ENCODE assay signal across 18 cellular contexts in genomic region chr15:99054892-99055291, GRCh38. TPM values are rescaled to one million over a fixed set of nuclear protein-coding genes. Genes with fewer than 3 reads are reported as not detected.
DNase-seq lines count a peak whose midpoint lies in the region; ATAC-seq, FAIRE-seq and TF ChIP-seq lines count a peak whose summit lies in the region.
"Had no signal": no experiment of that assay in that cellular context is flagged by ENCODE, and none has a peak within 500 bp of the region (broad histone marks: within the 10 kb centered on the region; RNA-seq: fewer than 3 reads in every experiment).

No MANE protein-coding gene starts in this region.

- no peak overlapping the region for H3K4me2 ChIP-seq in HepG2 (ENCODE audit: low read depth, low read length)
- H3K4me2 ChIP-seq in K562 (ENCODE audit: insufficient read depth, low read length): no peak overlapping the region
- no peak overlapping the region for H3K4me2 ChIP-seq in neural progenitor cell
- H3K4me2 ChIP-seq: BLaER1 treated with 17β-estradiol and CSF1 and Interleukin-3, amounts not matched to agents 10 nM and 100 nM had no signal

- H3K4me1 ChIP-seq in HepG2 (ENCODE audit: insufficient read depth, low read length) (peaks cover 13% of the 10 kb centered on the region; the same call in 1 of the 2 replicates), right lobe of liver (peaks cover 0 to 6% (median 0%) of the 10 kb centered on the region in 4 donors), K562 (replicated peaks in 1 of 2; ENCODE audit: control insufficient read depth in 2 of 2, insufficient read depth in 2 of 2, low read length in 2 of 2) (peaks cover 0 to 9% of the 10 kb centered on the region in 2 experiments; a peak in 2 of 5 replicates), neural progenitor cell (no peaks in the 10 kb centered on the region)

- peaks cover 15% of the 10 kb centered on the region for H3F3A ChIP-seq in neural progenitor cell (ENCODE audit: low read depth)

- peaks cover 17% of the 10 kb centered on the region for H3K4me1 Mint-ChIP-seq in neural progenitor cell
- H3K4me1 Mint-ChIP-seq in type B pancreatic cell (ENCODE audit: unreplicated experiment): peaks cover 10% of the 10 kb centered on the region

- CTCF ChIA-PET in HepG2 (lab: Yijun Ruan, JAX; ENCODE audit: low intra/inter-chr PET ratio, low total read pairs): no interaction called here
- CTCF ChIA-PET in K562 (lab: Yijun Ruan, JAX; ENCODE audit: low intra/inter-chr PET ratio): no interaction called here

- TF ChIP-seq EP300 in HepG2 (IDR thresholded peaks at IDR 0.05; ENCODE audit: low read depth in 2 of 2, low read length in 2 of 2) (no peak), HepG2 (CRISPR knock-in tag; IDR thresholded peaks at IDR 0.05; ENCODE audit: borderline replicate concordance) (no peak), K562 (IDR thresholded peaks at IDR 0.05; ENCODE audit: low read length) (no peak)

- ATAC-seq in HepG2: no peak
- ATAC-seq in right lobe of liver: no peak
- ATAC-seq in K562: peak; percentile 20; the same call in 1 of the 3 replicates
- no peak for ATAC-seq in HG02678 (IDR thresholded peaks at IDR 0.05; ENCODE audit: unreplicated experiment)
- ATAC-seq in GM21786 (IDR thresholded peaks at IDR 0.05; ENCODE audit: unreplicated experiment): no peak

- intact Hi-C loops in HepG2 (cut with micrococcal nuclease; ENCODE audit: unreplicated experiment) (loop anchor here (5.0 kb wide), 1 partner anchor 613 kb away; no protein-coding TSS in a partner anchor), right lobe of liver (cut with DNase I) (loop anchor here in 1 of 2 donors (10.0 kb wide), 1 partner anchor 280 kb away; no protein-coding TSS in a partner anchor), K562 (cut with micrococcal nuclease) (loop anchor here (10.0 kb wide), 2 partner anchors 160 to 270 kb away; no protein-coding TSS in a partner anchor)

- H3K36me3 ChIP-seq in HepG2 (replicated peaks in 1 of 2; ENCODE audit: control insufficient read depth in 1 of 2, insufficient read depth in 2 of 2, low read length in 2 of 2) (no peaks in the 10 kb centered on the region), right lobe of liver (no peaks in the 10 kb centered on the region), K562 (ENCODE audit: control insufficient read depth, insufficient read depth, low read length) (no peaks in the 10 kb centered on the region), neural progenitor cell (no peaks in the 10 kb centered on the region)
- H3K36me3 ChIP-seq: BLaER1 treated with 17β-estradiol and CSF1 and Interleukin-3, amounts not matched to agents 10 nM and 100 nM; HAP-1 had no signal

- TF ChIP-seq CTCF in HepG2 (CRISPR knock-in tag; IDR thresholded peaks at IDR 0.05) (no peak), right lobe of liver (IDR thresholded peaks at IDR 0.05) (no peak), K562 (IDR thresholded peaks at IDR 0.05 in 2 of 3, conservative IDR thresholded peaks at IDR 0.05 in 1 of 3; ENCODE audit: insufficient read depth in 2 of 3, low read depth in 1 of 3, low read length in 3 of 3) (no peak), neural progenitor cell (IDR thresholded peaks at IDR 0.05) (no peak), type B pancreatic cell (conservative IDR thresholded peaks at IDR 0.05) (no peak)

- POLR2A ChIA-PET in HepG2 (lab: Yijun Ruan, JAX) (no interaction called here), K562 (lab: Yijun Ruan, JAX) (no interaction called here)

- H3K4me3 ChIP-seq in HepG2 (replicated peaks in 1 of 3; ENCODE audit: insufficient read depth in 1 of 3, low read depth in 2 of 3, low read length in 3 of 3) (no peak overlapping the region), right lobe of liver (no peak overlapping the region), K562 (no peak overlapping the region), neural progenitor cell (no peak overlapping the region)
- H3K4me3 ChIP-seq: BLaER1 treated with 17β-estradiol and CSF1 and Interleukin-3, amounts not matched to agents 10 nM and 100 nM; HAP-1 had no signal

- no peaks in the 10 kb centered on the region for H3K79me2 ChIP-seq in HepG2 (ENCODE audit: insufficient read depth, low read length)
- no peaks in the 10 kb centered on the region for H3K79me2 ChIP-seq in K562 (ENCODE audit: control insufficient read depth, insufficient read depth, low read length)
- H3K79me2 ChIP-seq in neural progenitor cell (ENCODE audit: low read depth): no peaks in the 10 kb centered on the region

- H3K27ac Mint-ChIP-seq in neural progenitor cell (peak overlapping the region; percentile 24), type B pancreatic cell (no peak overlapping the region)
- H3K27ac Mint-ChIP-seq: CD4-positive, CD25-positive, alpha-beta regulatory T cell; HFFc6 had no signal

- in situ Hi-C loops in HepG2 (cut with HindIII; ENCODE audit: extremely low pct_ligation_motif_present, low pct_unique_long_range_greater_than_20kb): loop anchor here (5.0 kb wide), 1 partner anchor 538 kb away; no protein-coding TSS in a partner anchor
- in situ Hi-C loops in K562 (cut with MboI): no loop called here

- no peak overlapping the region for H2AFZ ChIP-seq in HepG2 (ENCODE audit: low read length)
- H2AFZ ChIP-seq in K562 (ENCODE audit: low read depth, low read length): no peak overlapping the region
- H2AFZ ChIP-seq in neural progenitor cell (replicated peaks): no peak overlapping the region

- H3K36me3 Mint-ChIP-seq in neural progenitor cell (no peaks in the 10 kb centered on the region), type B pancreatic cell (peaks cover 4% of the 10 kb centered on the region)
- H3K36me3 Mint-ChIP-seq: CD4-positive, CD25-positive, alpha-beta regulatory T cell had no signal

- H3K27me3 Mint-ChIP-seq in neural progenitor cell (ENCODE audit: insufficient read depth, low read depth): peaks cover 5% of the 10 kb centered on the region
- H3K27me3 Mint-ChIP-seq in type B pancreatic cell: peaks cover 16% of the 10 kb centered on the region

- no peaks in the 10 kb centered on the region for H3K9me1 ChIP-seq in K562 (ENCODE audit: control insufficient read depth, insufficient read depth, low read length)

- no peaks in the 10 kb centered on the region for H4K20me1 ChIP-seq in HepG2 (ENCODE audit: insufficient read depth, low read length)
- 0 out of 2 replicates have a peak, but pooled peaks cover under 1% of the 10 kb centered on the region for H4K20me1 ChIP-seq in K562 (replicated peaks; ENCODE audit: control insufficient read depth, insufficient read depth, low read length)
- H4K20me1 ChIP-seq in neural progenitor cell (ENCODE audit: low read depth): no peaks in the 10 kb centered on the region
- H4K20me1 ChIP-seq: BLaER1 treated with 17β-estradiol and CSF1 and Interleukin-3, amounts not matched to agents 10 nM and 100 nM had no signal

- H3K9me3 Mint-ChIP-seq in neural progenitor cell: no peaks in the 10 kb centered on the region
- no peaks in the 10 kb centered on the region for H3K9me3 Mint-ChIP-seq in type B pancreatic cell
- H3K9me3 Mint-ChIP-seq: HFFc6 had no signal

- H3K27me3 ChIP-seq in HepG2 (ENCODE audit: control insufficient read depth in 1 of 2, insufficient read depth in 2 of 2, low read length in 2 of 2) (peaks cover 5 to 60% of the 10 kb centered on the region in 2 experiments; a peak in 4 of 5 replicates), right lobe of liver (peaks cover 0 to 2% of the 10 kb centered on the region in 2 donors), K562 (ENCODE audit: control insufficient read depth in 2 of 2, insufficient read depth in 2 of 2, low read length in 2 of 2) (peaks cover 18 to 46% of the 10 kb centered on the region in 2 experiments; a peak in 3 of 5 replicates), neural progenitor cell (peaks cover 14% of the 10 kb centered on the region)

- no peak overlapping the region for H3K27ac ChIP-seq in HepG2 (ENCODE audit: extremely low read length, insufficient read depth, low read length)
- H3K27ac ChIP-seq in right lobe of liver: no peak overlapping the region
- no peak overlapping the region for H3K27ac ChIP-seq in K562 (ENCODE audit: extremely low read depth, low read depth, low read length)
- H3K27ac ChIP-seq in neural progenitor cell: no peak overlapping the region
- H3K27ac ChIP-seq: BLaER1 treated with 17β-estradiol and CSF1 and Interleukin-3, amounts not matched to agents 10 nM and 100 nM; HL-60 had no signal

- BruUV-seq in HepG2 (replicated peaks; lab: Mats Ljungman, UMichigan) (no TSS peak), K562 (replicated peaks; lab: Mats Ljungman, UMichigan) (no TSS peak)

- H3K9me3 ChIP-seq in HepG2 (ENCODE audit: low read length): no peaks in the 10 kb centered on the region
- no peaks in the 10 kb centered on the region for H3K9me3 ChIP-seq in right lobe of liver
- H3K9me3 ChIP-seq in K562 (replicated peaks; ENCODE audit: control insufficient read depth, insufficient read depth, low read depth, low read length): no peaks in the 10 kb centered on the region
- no peaks in the 10 kb centered on the region for H3K9me3 ChIP-seq in neural progenitor cell (ENCODE audit: low read depth)
- H3K9me3 ChIP-seq: HAP-1 had no signal

- TF ChIP-seq POLR2A in HepG2 (IDR thresholded peaks at IDR 0.05; ENCODE audit: insufficient read depth in 1 of 2, low read depth in 2 of 2, low read length in 2 of 2) (no peak), right lobe of liver (IDR thresholded peaks at IDR 0.05) (no peak), K562 (conservative IDR thresholded peaks at IDR 0.05) (no peak)

- H3K4me3 Mint-ChIP-seq in neural progenitor cell: no peak overlapping the region
- H3K4me3 Mint-ChIP-seq in type B pancreatic cell: no peak overlapping the region
- H3K4me3 Mint-ChIP-seq: CD4-positive, CD25-positive, alpha-beta regulatory T cell; HFFc6 had no signal

- no peak for FAIRE-seq in HepG2 (lab: Jason Lieb, UNC)
- no peak for FAIRE-seq in K562 (lab: Jason Lieb, UNC)

- H3K9ac ChIP-seq in HepG2 (ENCODE audit: insufficient read depth, low read depth, low read length) (no peak overlapping the region), K562 (ENCODE audit: insufficient read depth in 1 of 2, low read depth in 2 of 2, low read length in 2 of 2) (no peak overlapping the region), neural progenitor cell (no peak overlapping the region)
- H3K9ac ChIP-seq: BLaER1 treated with 17β-estradiol and CSF1 and Interleukin-3, amounts not matched to agents 10 nM and 100 nM had no signal

- 66% methylated on average over 6 of the region's 8 CpGs for WGBS in HepG2 (ENCODE audit: low lambda C conversion rate)
- WGBS in right lobe of liver (ENCODE audit: insufficient coverage, low coverage, low lambda C conversion rate, missing lambda C conversion rate): 72% methylated on average over 6 of the region's 8 CpGs
- WGBS in K562 (ENCODE audit: insufficient coverage, low coverage, missing lambda C conversion rate): 1% methylated on average over 8 of the region's 8 CpGs

- TF ChIP-seq RAD21 in HepG2 (CRISPR knock-in tag; IDR thresholded peaks at IDR 0.05) (no peak), K562 (CRISPR knock-in tag; conservative IDR thresholded peaks at IDR 0.05 in 1 of 2, IDR thresholded peaks at IDR 0.05 in 1 of 2) (no peak)

- DNase-seq in HepG2 (ENCODE audit: low spot score) (no peak), right lobe of liver (no peak), K562 (ENCODE audit: extremely low read depth in 1 of 4, low spot score in 3 of 4) (no peak), neural progenitor cell (ENCODE audit: low spot score) (no peak), type B pancreatic cell (ENCODE audit: extremely low spot score, unreplicated experiment) (peak; percentile 16)
- DNase-seq in activated T-cell treated with anti-CD3 and anti-CD28 coated beads, Interleukin-2, amount 50 U/mL, for 48 hours: no peak
- DNase-seq: ACHN; Calu3; CD4-positive, CD25-positive, alpha-beta regulatory T cell; DMS 273 treated with DMSO at 0.1 percent for 48 hours; HFFc6 had no signal

RNA-seq across cellular contexts. Expression of gene PGPEP1L, which starts 47.3 kb away (rescaled TPM):
- not detected in 2 replicates for total RNA-seq in HepG2 (2016; rRNA removed; fragmentation: Illumina TruSeq; extraction: Trizol)
- not detected in 2 replicates for total RNA-seq in HepG2 (2016; cell fraction: cytosol; rRNA removed; fragmentation: Illumina TruSeq; extraction: Trizol; ENCODE audit: low read depth)
- total RNA-seq in HepG2 (2016; cell fraction: insoluble cytoplasmic fraction; rRNA removed; fragmentation: Illumina TruSeq; extraction: Trizol): not detected in 2 replicates
- total RNA-seq in HepG2 (2016; cell fraction: membrane; rRNA removed; fragmentation: Illumina TruSeq; extraction: Trizol): not detected in 2 replicates
- not detected in 2 replicates for total RNA-seq in HepG2 (2016; cell fraction: nucleus; rRNA removed; fragmentation: Illumina TruSeq; extraction: Trizol)
- not detected in 2 replicates for polyA plus RNA-seq in HepG2 (2011; rRNA removed)
- not detected in 2 replicates for polyA plus RNA-seq in HepG2 (2011; cell fraction: cytosol; rRNA removed)
- polyA plus RNA-seq in HepG2 (2011; cell fraction: nucleus; rRNA removed): not detected in 2 replicates
- polyA plus RNA-seq in HepG2 (2012): not detected in 2 replicates
- polyA plus RNA-seq in HepG2 (2016; cell fraction: cytosol; fragmentation: Illumina TruSeq; extraction: Trizol; ENCODE audit: low read depth): not detected in 2 replicates
- polyA plus RNA-seq in HepG2 (2016; cell fraction: insoluble cytoplasmic fraction; fragmentation: Illumina TruSeq; extraction: Trizol; ENCODE audit: low read depth): not detected in 2 replicates
- polyA plus RNA-seq in HepG2 (2016; cell fraction: membrane; fragmentation: Illumina TruSeq; extraction: Trizol; ENCODE audit: low read depth): not detected in 2 replicates
- polyA plus RNA-seq in HepG2 (2016; cell fraction: nucleus; fragmentation: Illumina TruSeq; extraction: Trizol; ENCODE audit: insufficient read depth, low read depth): not detected in 2 replicates
- polyA minus RNA-seq in HepG2 (2011; rRNA and poly(A)+ RNA removed; ENCODE audit: low replicate concordance): 2.3 TPM in 1 of 2 replicates, not detected in the other
- not detected in 2 replicates for polyA minus RNA-seq in HepG2 (2011; cell fraction: cytosol; rRNA and poly(A)+ RNA removed)
- not detected in 2 replicates for polyA minus RNA-seq in HepG2 (2011; cell fraction: nucleus; rRNA and poly(A)+ RNA removed)
- not detected for total RNA-seq in right lobe of liver
- total RNA-seq in K562 (2011; cell fraction: chromatin; rRNA removed; ENCODE audit: low replicate concordance): 0.21 and 0.28 TPM in 2 replicates
- 0.39 and 0.50 TPM in 2 replicates for total RNA-seq in K562 (2011; cell fraction: nucleolus; rRNA removed)
- total RNA-seq in K562 (2011; cell fraction: nucleoplasm; rRNA removed): 0.37 TPM in 1 of 2 replicates, not detected in the other
- total RNA-seq in K562 (2014; rRNA removed): not detected in 2 replicates
- total RNA-seq in K562 (2014; rRNA removed; fragmentation: Illumina TruSeq; extraction: Trizol): 0.07 TPM in 1 of 2 replicates, not detected in the other
- not detected in 2 replicates for total RNA-seq in K562 (2015; rRNA removed; fragmentation: Illumina TruSeq; extraction: Trizol)
- total RNA-seq in K562 (2021): not detected in 2 replicates
- 0.07 and 0.11 TPM in 2 replicates for polyA plus RNA-seq in K562 (2011; rRNA removed)
- 0.15 TPM in 1 of 2 replicates, not detected in the other for polyA plus RNA-seq in K562 (2011; cell fraction: cytosol; rRNA removed)
- polyA plus RNA-seq in K562 (2011; cell fraction: nucleus; rRNA removed): 0.47 TPM in 1 of 2 replicates, not detected in the other
- 0.25 TPM in 1 of 2 replicates, not detected in the other for polyA plus RNA-seq in K562 (2012)
- polyA plus RNA-seq in K562 (2014; fragmentation: Illumina TruSeq; extraction: Trizol): 0.15 TPM in 1 of 2 replicates, not detected in the other
- polyA plus RNA-seq in K562 (2014; fragmentation: Nextera tagmentation; extraction: Ambion mirVana): not detected
- polyA plus RNA-seq in K562 (2014; rRNA removed): 0.17 and 0.88 TPM in 2 replicates
- not detected in 2 replicates for polyA minus RNA-seq in K562 (2011; rRNA and poly(A)+ RNA removed)
- polyA minus RNA-seq in K562 (2011; cell fraction: cytosol; rRNA and poly(A)+ RNA removed): not detected in 2 replicates
- polyA minus RNA-seq in K562 (2011; cell fraction: nucleus; rRNA and poly(A)+ RNA removed): 0.22 and 0.27 TPM in 2 replicates
- total RNA-seq in neural progenitor cell (ENCODE audit: low replicate concordance): not detected in 2 replicates
- not detected in 2 replicates for total RNA-seq in type B pancreatic cell (ENCODE audit: low replicate concordance)
- total RNA-seq: A172; Calu3; CD4-positive, CD25-positive, alpha-beta regulatory T cell; Daoy; HFFc6 had no signal
- polyA plus RNA-seq: CD4-positive, CD25-positive, alpha-beta regulatory T cell had no signal

RNA-seq across cellular contexts. Expression of gene SYNM, which starts 50.0 kb away (rescaled TPM):
- total RNA-seq in HepG2 (2016; rRNA removed; fragmentation: Illumina TruSeq; extraction: Trizol): 3.7 and 6.0 TPM in 2 replicates
- 0.20 and 0.44 TPM in 2 replicates for total RNA-seq in HepG2 (2016; cell fraction: cytosol; rRNA removed; fragmentation: Illumina TruSeq; extraction: Trizol; ENCODE audit: low read depth)
- 3.8 and 5.5 TPM in 2 replicates for total RNA-seq in HepG2 (2016; cell fraction: insoluble cytoplasmic fraction; rRNA removed; fragmentation: Illumina TruSeq; extraction: Trizol)
- total RNA-seq in HepG2 (2016; cell fraction: membrane; rRNA removed; fragmentation: Illumina TruSeq; extraction: Trizol): 1.6 and 1.7 TPM in 2 replicates
- total RNA-seq in HepG2 (2016; cell fraction: nucleus; rRNA removed; fragmentation: Illumina TruSeq; extraction: Trizol): 4.7 and 4.8 TPM in 2 replicates
- polyA plus RNA-seq in HepG2 (2011; rRNA removed): 1.1 and 1.2 TPM in 2 replicates
- polyA plus RNA-seq in HepG2 (2011; cell fraction: cytosol; rRNA removed): 0.74 and 0.99 TPM in 2 replicates
- 2.4 and 2.9 TPM in 2 replicates for polyA plus RNA-seq in HepG2 (2011; cell fraction: nucleus; rRNA removed)
- polyA plus RNA-seq in HepG2 (2012): 1.6 and 2.4 TPM in 2 replicates
- polyA plus RNA-seq in HepG2 (2016; cell fraction: cytosol; fragmentation: Illumina TruSeq; extraction: Trizol; ENCODE audit: low read depth): 0.16 and 0.17 TPM in 2 replicates
- polyA plus RNA-seq in HepG2 (2016; cell fraction: insoluble cytoplasmic fraction; fragmentation: Illumina TruSeq; extraction: Trizol; ENCODE audit: low read depth): 4.5 and 4.9 TPM in 2 replicates
- 0.78 and 0.93 TPM in 2 replicates for polyA plus RNA-seq in HepG2 (2016; cell fraction: membrane; fragmentation: Illumina TruSeq; extraction: Trizol; ENCODE audit: low read depth)
- 6.9 TPM in 2 replicates for polyA plus RNA-seq in HepG2 (2016; cell fraction: nucleus; fragmentation: Illumina TruSeq; extraction: Trizol; ENCODE audit: insufficient read depth, low read depth)
- 2.1 and 23.9 TPM in 2 replicates for polyA minus RNA-seq in HepG2 (2011; rRNA and poly(A)+ RNA removed; ENCODE audit: low replicate concordance)
- polyA minus RNA-seq in HepG2 (2011; cell fraction: cytosol; rRNA and poly(A)+ RNA removed): 2.3 TPM in 2 replicates
- polyA minus RNA-seq in HepG2 (2011; cell fraction: nucleus; rRNA and poly(A)+ RNA removed): 3.3 and 3.5 TPM in 2 replicates
- 1 to 10 TPM; 1.6 to 3.5 (median 2.9) TPM for total RNA-seq in right lobe of liver
- total RNA-seq in K562 (2011; cell fraction: chromatin; rRNA removed; ENCODE audit: low replicate concordance): 0.11 and 0.16 TPM in 2 replicates
- 0.13 and 0.17 TPM in 2 replicates for total RNA-seq in K562 (2011; cell fraction: nucleolus; rRNA removed)
- 0.22 and 0.23 TPM in 2 replicates for total RNA-seq in K562 (2011; cell fraction: nucleoplasm; rRNA removed)
- total RNA-seq in K562 (2014; rRNA removed): 0.09 and 0.12 TPM in 2 replicates
- total RNA-seq in K562 (2014; rRNA removed; fragmentation: Illumina TruSeq; extraction: Trizol): 0.16 and 0.18 TPM in 2 replicates
- total RNA-seq in K562 (2015; rRNA removed; fragmentation: Illumina TruSeq; extraction: Trizol): 0.30 and 0.33 TPM in 2 replicates
- total RNA-seq in K562 (2021): 0.18 TPM in 2 replicates
- polyA plus RNA-seq in K562 (2011; rRNA removed): 0.08 TPM in 1 of 2 replicates, not detected in the other
- polyA plus RNA-seq in K562 (2011; cell fraction: cytosol; rRNA removed): 0.01 and 0.06 TPM in 2 replicates
- polyA plus RNA-seq in K562 (2011; cell fraction: nucleus; rRNA removed): 0.06 and 0.58 TPM in 2 replicates
- 0.27 and 0.43 TPM in 2 replicates for polyA plus RNA-seq in K562 (2012)
- 0.13 and 0.21 TPM in 2 replicates for polyA plus RNA-seq in K562 (2014; fragmentation: Illumina TruSeq; extraction: Trizol)
- polyA plus RNA-seq in K562 (2014; fragmentation: Nextera tagmentation; extraction: Ambion mirVana): under 1 TPM; 0.01 TPM
- 0.18 and 0.42 TPM in 2 replicates for polyA plus RNA-seq in K562 (2014; rRNA removed)
- 0.04 TPM in 1 of 2 replicates, not detected in the other for polyA minus RNA-seq in K562 (2011; rRNA and poly(A)+ RNA removed)
- polyA minus RNA-seq in K562 (2011; cell fraction: cytosol; rRNA and poly(A)+ RNA removed): 0.10 and 0.36 TPM in 2 replicates
- polyA minus RNA-seq in K562 (2011; cell fraction: nucleus; rRNA and poly(A)+ RNA removed): 0.13 TPM in 1 of 2 replicates, not detected in the other
- total RNA-seq in neural progenitor cell (ENCODE audit: low replicate concordance): 0.84 and 0.97 TPM in 2 replicates
- total RNA-seq in type B pancreatic cell (ENCODE audit: low replicate concordance): 2.2 and 4.1 TPM in 2 replicates

Comparison
In these comparisons a context has a peak if more than half of its experiments do, and no peak if none do; other contexts are left out.
1. Of the 241 proteins assayed by ChIP-seq in both HepG2 and K562: peak only in HepG2: none; only in K562: CEBPG; in both: CEBPB; in neither: 237; mixed calls (peak in some experiments, not most) for 2.